Comparison of ENCODE assay signal across 9 cellular contexts in the genomic region with DNA sequence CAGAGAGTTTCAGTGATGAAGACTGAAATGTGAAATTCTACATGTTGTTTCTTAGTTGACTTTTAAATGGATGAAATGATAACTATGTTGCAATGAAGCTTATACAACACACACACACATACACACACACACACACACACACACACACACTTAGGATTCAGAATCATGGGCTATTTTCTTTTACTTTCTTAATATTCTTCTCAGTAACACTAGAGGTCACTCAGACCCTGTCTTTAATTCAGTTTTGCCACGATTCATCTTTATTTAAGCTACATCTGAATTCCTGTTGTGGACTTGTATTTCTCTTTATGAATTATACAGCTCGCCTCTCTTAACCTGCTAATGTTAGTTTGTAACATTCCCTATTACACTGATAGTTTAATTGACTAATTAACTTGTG.
DNase-seq lines count a peak whose midpoint lies in the region; ATAC-seq and TF ChIP-seq lines count a peak whose summit lies in the region.
"Had no signal": no experiment of that assay in that cellular context is flagged by ENCODE, and none has a peak within 500 bp of the region (broad histone marks: within the 10 kb centered on the region; RNA-seq: fewer than 3 reads in every experiment).

No MANE protein-coding gene starts in this region.

- H3K27me3 Mint-ChIP-seq in activated CD4-positive, alpha-beta T cell treated with anti-CD3 and anti-CD28 coated beads, Interleukin-2, amount 10 ng/mL, durations not matched to agents 24 days and 14 days = no peaks in the 10 kb centered on the region

- H3K79me2 ChIP-seq in DND-41 (ENCODE audit: insufficient read depth, low read length) = no peaks in the 10 kb centered on the region

- H3K36me3 Mint-ChIP-seq in activated CD4-positive, alpha-beta T cell treated with anti-CD3 and anti-CD28 coated beads, Interleukin-2, amount 10 ng/mL, durations not matched to agents 24 days and 14 days (ENCODE audit: low read depth) = no peaks in the 10 kb centered on the region

- no peak overlapping the region for H2AFZ ChIP-seq in DND-41 (ENCODE audit: low read depth, low read length)

- H3K36me3 ChIP-seq in DND-41 (ENCODE audit: insufficient read depth, low read length) (no peaks in the 10 kb centered on the region), psoas muscle (ENCODE audit: insufficient read depth in 1 of 2, low read depth in 1 of 2) (no peaks in the 10 kb centered on the region)

- 22 to 25% (median 22%) methylated on average over 2 of the region's 2 CpGs for WGBS in psoas muscle, 3 donors
- WGBS in right cardiac atrium = 27% methylated on average over 2 of the region's 2 CpGs

- H3K4me2 ChIP-seq in DND-41 (ENCODE audit: insufficient read depth, low read length) = no peak overlapping the region

- H3K27ac Mint-ChIP-seq in activated CD4-positive, alpha-beta T cell treated with anti-CD3 and anti-CD28 coated beads, Interleukin-2, amount 10 ng/mL, durations not matched to agents 24 days and 14 days = no peak overlapping the region
- H3K27ac Mint-ChIP-seq: activated T-helper 2 cell treated with anti-CD3 and anti-CD28 coated beads, Interferon-gamma antibody, Interleukin-2, Interleukin-4, amounts not matched to agents 10 μg/mL and 5 μg/mL and 100 μg/mL, durations not matched to agents 14 hours and 24 hours and 36 hours had no signal

- H3K4me3 ChIP-seq in DND-41 (ENCODE audit: low read depth in 1 of 2, low read length in 2 of 2) (no peak overlapping the region), psoas muscle (no peak overlapping the region), right cardiac atrium (ENCODE audit: low read length) (no peak overlapping the region)

- no peaks in the 10 kb centered on the region for H4K20me1 ChIP-seq in DND-41 (ENCODE audit: insufficient read depth, low read length)

- H3K9me3 ChIP-seq in DND-41 (ENCODE audit: insufficient read depth, low read length, severe bottlenecking) = no peaks in the 10 kb centered on the region
- H3K9me3 ChIP-seq in psoas muscle = no peaks in the 10 kb centered on the region
- no peaks in the 10 kb centered on the region for H3K9me3 ChIP-seq in right cardiac atrium (ENCODE audit: control insufficient read depth, low read length)

- no peaks in the 10 kb centered on the region for H3K9me3 Mint-ChIP-seq in activated CD4-positive, alpha-beta T cell treated with anti-CD3 and anti-CD28 coated beads, Interleukin-2, amount 10 ng/mL, durations not matched to agents 24 days and 14 days
- H3K9me3 Mint-ChIP-seq: activated T-helper 2 cell treated with anti-CD3 and anti-CD28 coated beads, Interferon-gamma antibody, Interleukin-2, Interleukin-4, amounts not matched to agents 10 μg/mL and 5 μg/mL and 100 μg/mL, durations not matched to agents 14 hours and 24 hours and 36 hours had no signal

- no peaks in the 10 kb centered on the region for H3K4me1 Mint-ChIP-seq in activated CD4-positive, alpha-beta T cell treated with anti-CD3 and anti-CD28 coated beads, Interleukin-2, amount 10 ng/mL, durations not matched to agents 24 days and 14 days

- no peak overlapping the region for H3K4me3 Mint-ChIP-seq in activated CD4-positive, alpha-beta T cell treated with anti-CD3 and anti-CD28 coated beads, Interleukin-2, amount 10 ng/mL, durations not matched to agents 24 days and 14 days

- no peak overlapping the region for H3K9ac ChIP-seq in DND-41 (ENCODE audit: low read depth, low read length)

- H3K27ac ChIP-seq in DND-41 (ENCODE audit: low read length) (no peak overlapping the region), psoas muscle (no peak overlapping the region), right cardiac atrium (ENCODE audit: low read length) (no peak overlapping the region)

- no peaks in the 10 kb centered on the region for H3K27me3 ChIP-seq in DND-41 (ENCODE audit: insufficient read depth, low read length, poor library complexity)
- no peaks in the 10 kb centered on the region for H3K27me3 ChIP-seq in psoas muscle (ENCODE audit: insufficient read depth in 3 of 3, low read length in 2 of 3)
- no peaks in the 10 kb centered on the region for H3K27me3 ChIP-seq in right cardiac atrium (ENCODE audit: control insufficient read depth, insufficient read depth)

- intact Hi-C loops in psoas muscle (cut with DNase I) (no loop called here), right cardiac atrium (cut with DNase I) (no loop called here)
- intact Hi-C loops in activated CD4-positive, alpha-beta T cell treated with anti-CD3 and anti-CD28 coated beads, Interleukin-2, amount 10 ng/mL, durations not matched to agents 24 days and 14 days (cut with micrococcal nuclease) = no loop called here

- ATAC-seq in DND-41 (ENCODE audit: insufficient read depth, low read depth) = no peak
- ATAC-seq in HG02610 (IDR thresholded peaks at IDR 0.05; ENCODE audit: unreplicated experiment) = peak; percentile 57
- ATAC-seq in psoas muscle = no peak
- ATAC-seq in right cardiac atrium = no peak

- TF ChIP-seq CTCF in DND-41 (IDR thresholded peaks at IDR 0.05; ENCODE audit: borderline replicate concordance, extremely low read depth, low read length, poor library complexity, severe bottlenecking) (peak; percentile 42), psoas muscle (IDR thresholded peaks at IDR 0.05) (no peak)

- H3K4me1 ChIP-seq in DND-41 (ENCODE audit: insufficient read depth, low read length) (no peaks in the 10 kb centered on the region), psoas muscle (no peaks in the 10 kb centered on the region), right cardiac atrium (ENCODE audit: control insufficient read depth, insufficient read depth, low read length) (no peaks in the 10 kb centered on the region)

- no peak for DNase-seq in DND-41
- peak; percentile 22 for DNase-seq in RPMI8226
- peak; percentile 51 for DNase-seq in kidney glomerular epithelial cell (lab: John Stamatoyannopoulos, UW)
- DNase-seq in psoas muscle = no peak
- no peak for DNase-seq in HCEC 1CT
- DNase-seq in right cardiac atrium = no peak
- DNase-seq in activated CD4-positive, alpha-beta T cell treated with anti-CD3 and anti-CD28 coated beads, Interleukin-2, amount 10 ng/mL, durations not matched to agents 24 days and 14 days = no peak

Comparison
In these comparisons a context has a peak if more than half of its experiments do, and no peak if none do; other contexts are left out.
1. DNase-seq: peak in RPMI8226 (single experiment) and kidney glomerular epithelial cell (single experiment); none in DND-41 (single experiment), psoas muscle (0 of 2), HCEC 1CT (single experiment), right cardiac atrium (0 of 3) and activated CD4-positive, alpha-beta T cell treated with anti-CD3 and anti-CD28 coated beads, Interleukin-2, amount 10 ng/mL, durations not matched to agents 24 days and 14 days (single experiment).